In genomic region chr10:101014230-101014884, GRCh38 we compare ENCODE assay signal across 8 cellular contexts. TPM values are rescaled to one million over a fixed set of nuclear protein-coding genes. Genes with fewer than 3 reads are reported as not detected.
DNase-seq lines count a peak whose midpoint lies in the region; ATAC-seq and TF ChIP-seq lines count a peak whose summit lies in the region.

No MANE protein-coding gene starts in this region.

- no peak overlapping the region for H3K27ac ChIP-seq in hepatocyte
- no peak overlapping the region for H3K27ac ChIP-seq in smooth muscle cell (ENCODE audit: low read depth)

- no peaks in the 10 kb centered on the region for H3K36me3 ChIP-seq in hepatocyte (replicated peaks; ENCODE audit: insufficient read depth, low read depth)
- no peaks in the 10 kb centered on the region for H3K36me3 ChIP-seq in smooth muscle cell (ENCODE audit: low read depth)

- H3F3A ChIP-seq in smooth muscle cell (ENCODE audit: low read depth) = no peaks in the 10 kb centered on the region

- peak; percentile 82 for TF ChIP-seq CTCF in hepatocyte (IDR thresholded peaks at IDR 0.05; ENCODE audit: poor library complexity)
- TF ChIP-seq CTCF in smooth muscle cell (IDR thresholded peaks at IDR 0.05; ENCODE audit: borderline replicate concordance, insufficient read depth, poor library complexity, severe bottlenecking) = peak; percentile 88

- H3K9ac ChIP-seq in smooth muscle cell (ENCODE audit: low read depth) = no peak overlapping the region

- 25% methylated on average over 11 of the region's 11 CpGs for WGBS in hepatocyte (ENCODE audit: low lambda C conversion rate, missing lambda C conversion rate)
- WGBS in smooth muscle cell (ENCODE audit: low lambda C conversion rate) = 27% methylated on average over 10 of the region's 11 CpGs

- H3K79me2 ChIP-seq in hepatocyte (no peaks in the 10 kb centered on the region), smooth muscle cell (ENCODE audit: low read depth) (no peaks in the 10 kb centered on the region)

- no peak overlapping the region for H2AFZ ChIP-seq in hepatocyte
- no peak overlapping the region for H2AFZ ChIP-seq in smooth muscle cell (ENCODE audit: low read depth)

- no peaks in the 10 kb centered on the region for H4K20me1 ChIP-seq in hepatocyte (ENCODE audit: insufficient read depth, poor library complexity, severe bottlenecking)
- no peaks in the 10 kb centered on the region for H4K20me1 ChIP-seq in smooth muscle cell (ENCODE audit: low read depth)

- H3K9me3 ChIP-seq in hepatocyte (ENCODE audit: low read depth) (no peaks in the 10 kb centered on the region), smooth muscle cell (replicated peaks; ENCODE audit: low read depth) (no peaks in the 10 kb centered on the region)

- ATAC-seq in GM21528 (IDR thresholded peaks at IDR 0.05; ENCODE audit: low FRiP score, unreplicated experiment) = no peak
- no peak for ATAC-seq in HG02623 (IDR thresholded peaks at IDR 0.05; ENCODE audit: unreplicated experiment)

- peak; percentile 71 for DNase-seq in EL
- peak; percentile 23 for DNase-seq in Jurkat, Clone E6-1 (ENCODE audit: low read depth, low spot score)
- DNase-seq in T-helper 1 cell = peak; percentile 40 to 73 (median 59)
- peak in 56 of 58 donors; percentile 14 to 88 (median 66) for DNase-seq in anterior cingulate cortex (lab: John Stamatoyannopoulos, UW)
- DNase-seq in hepatocyte (ENCODE audit: low spot score) = peak; percentile 83
- DNase-seq in smooth muscle cell (lab: John Stamatoyannopoulos, UW; ENCODE audit: unreplicated experiment) = peak; percentile 52

- no peak overlapping the region for H3K4me2 ChIP-seq in hepatocyte
- no peak overlapping the region for H3K4me2 ChIP-seq in smooth muscle cell

- no peaks in the 10 kb centered on the region for H3K9me2 ChIP-seq in hepatocyte (replicated peaks; ENCODE audit: insufficient read depth)

- H3K4me1 ChIP-seq in hepatocyte (ENCODE audit: insufficient read depth) = peaks cover 15% of the 10 kb centered on the region
- no peaks in the 10 kb centered on the region for H3K4me1 ChIP-seq in smooth muscle cell (ENCODE audit: low read depth)

- H3K27me3 ChIP-seq in hepatocyte (peaks cover 4% of the 10 kb centered on the region), smooth muscle cell (ENCODE audit: low read depth) (peaks cover 26% of the 10 kb centered on the region)

- H3K4me3 ChIP-seq in Jurkat, Clone E6-1 (ENCODE audit: low read length) = no peak overlapping the region
- H3K4me3 ChIP-seq in hepatocyte = no peak overlapping the region
- no peak overlapping the region for H3K4me3 ChIP-seq in smooth muscle cell

RNA-seq across cellular contexts. Expression of gene LZTS2, which starts 14.7 kb away (rescaled TPM):
- 17.3 TPM for polyA plus RNA-seq in Jurkat, Clone E6-1 (2012; ENCODE audit: insufficient read depth, insufficient read length)
- total RNA-seq in hepatocyte (62.9 and 73.6 TPM in 2 replicates), smooth muscle cell (54.9 and 57.9 TPM in 2 replicates)
- polyA plus RNA-seq in hepatocyte (88.5 and 90.7 TPM in 2 replicates), smooth muscle cell (96.2 and 103 TPM in 2 replicates)

RNA-seq across cellular contexts. Expression of gene PDZD7, which starts 16.6 kb away (rescaled TPM):
- polyA plus RNA-seq in Jurkat, Clone E6-1 (2012; ENCODE audit: insufficient read depth, insufficient read length) = 4.6 TPM
- 2.5 and 6.0 TPM in 2 replicates for total RNA-seq in hepatocyte
- polyA plus RNA-seq in hepatocyte = 8.4 and 10.5 TPM in 2 replicates
- total RNA-seq in smooth muscle cell = 2.0 and 4.5 TPM in 2 replicates
- 0.93 and 4.2 TPM in 2 replicates for polyA plus RNA-seq in smooth muscle cell

RNA-seq across cellular contexts. Expression of gene SFXN3, which starts 16.7 kb away (rescaled TPM):
- polyA plus RNA-seq in Jurkat, Clone E6-1 (2012; ENCODE audit: insufficient read depth, insufficient read length) = 19.6 TPM
- total RNA-seq in hepatocyte (92.4 and 102 TPM in 2 replicates), smooth muscle cell (79.1 and 86.9 TPM in 2 replicates)
- polyA plus RNA-seq in hepatocyte (93.6 and 126 TPM in 2 replicates), smooth muscle cell (92.1 and 120 TPM in 2 replicates)

RNA-seq across cellular contexts. Expression of gene TWNK, which starts 27.0 kb away (rescaled TPM):
- 20.6 TPM for polyA plus RNA-seq in Jurkat, Clone E6-1 (2012; ENCODE audit: insufficient read depth, insufficient read length)
- total RNA-seq in hepatocyte = 3.2 and 5.0 TPM in 2 replicates
- polyA plus RNA-seq in hepatocyte = 4.0 and 5.1 TPM in 2 replicates
- total RNA-seq in smooth muscle cell = 2.0 and 2.3 TPM in 2 replicates
- 2.5 and 3.9 TPM in 2 replicates for polyA plus RNA-seq in smooth muscle cell

RNA-seq across cellular contexts. Expression of gene MRPL43, which starts 27.1 kb away (rescaled TPM):
- 115 TPM for polyA plus RNA-seq in Jurkat, Clone E6-1 (2012; ENCODE audit: insufficient read depth, insufficient read length)
- total RNA-seq in hepatocyte = 60.1 and 65.9 TPM in 2 replicates
- polyA plus RNA-seq in hepatocyte = 111 and 112 TPM in 2 replicates
- total RNA-seq in smooth muscle cell = 59.3 and 89.9 TPM in 2 replicates
- 104 and 120 TPM in 2 replicates for polyA plus RNA-seq in smooth muscle cell

Comparison
In these comparisons a context has a peak if more than half of its experiments do, and no peak if none do; other contexts are left out.
1. DNase-seq: peak in every context shown above with its lines; median percentile 83 in hepatocyte; 71 in EL; 66 in anterior cingulate cortex; 59 in T-helper 1 cell; 52 in smooth muscle cell; 23 in Jurkat, Clone E6-1.